8 cellular contexts compared by ENCODE assay signal in the genomic region with DNA sequence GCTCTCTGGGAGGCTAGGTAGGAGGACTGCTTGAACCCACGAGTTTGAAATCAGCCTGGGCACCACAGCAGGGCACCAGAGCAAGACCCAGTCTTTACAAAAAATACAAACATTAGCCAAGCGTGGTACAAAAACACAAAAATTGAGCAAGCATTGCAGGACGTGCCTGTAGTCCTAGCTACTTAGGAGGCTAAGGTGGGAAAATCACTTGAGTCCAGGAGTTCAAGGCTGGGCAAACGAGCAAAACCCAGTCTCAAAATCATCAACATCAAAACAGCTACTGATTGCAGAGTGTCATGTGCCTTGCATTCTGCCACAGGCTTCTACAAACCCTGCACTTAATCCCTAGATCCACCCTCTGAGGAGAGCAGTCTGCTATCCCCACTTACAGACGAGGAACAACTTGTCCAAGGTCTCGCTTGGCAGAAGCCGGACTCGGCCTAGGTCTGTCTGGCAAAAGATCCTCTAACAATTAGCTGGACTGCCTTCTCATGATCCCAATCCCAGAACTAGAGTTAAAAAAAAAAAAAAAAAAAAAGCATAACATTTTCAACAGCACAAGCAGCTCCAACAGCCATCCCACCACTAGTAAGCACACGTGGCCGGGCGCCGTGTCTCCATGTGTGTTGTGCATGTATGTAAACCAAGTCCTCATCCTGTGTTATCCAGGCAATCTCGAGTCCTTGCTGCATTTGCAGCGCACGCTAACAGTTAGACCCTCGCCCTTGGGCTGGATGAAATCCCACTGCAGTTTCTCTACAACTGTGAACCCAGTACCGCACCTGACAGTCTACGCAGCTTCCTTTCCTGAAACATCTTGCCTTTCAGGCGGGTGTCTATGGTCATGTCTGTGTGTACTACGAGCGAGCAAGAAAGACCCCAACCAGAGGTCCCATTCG. TPM values are rescaled to one million over a fixed set of nuclear protein-coding genes. Genes with fewer than 3 reads are reported as not detected.
DNase-seq lines count a peak whose midpoint lies in the region; ATAC-seq and TF ChIP-seq lines count a peak whose summit lies in the region.

No MANE protein-coding gene starts in this region.

- H3K4me3 ChIP-seq in HFF-Myc (replicated peaks; ENCODE audit: low read depth, low read length), result peak overlapping the region; percentile 87
- peak overlapping the region; percentile 83; the same call in 1 of the 2 replicates for H3K4me3 ChIP-seq in WERI-Rb-1 (ENCODE audit: low read depth, low read length)
- peak overlapping the region; percentile 79 to 96 (median 90) for H3K4me3 ChIP-seq in spleen

- peaks cover 37% of the 10 kb centered on the region for H3K4me1 Mint-ChIP-seq in glutamatergic neuron (ENCODE audit: low read depth, unreplicated experiment)

- DNase-seq in HFF-Myc (ENCODE audit: extremely low read depth, low read depth), result no peak
- DNase-seq in WERI-Rb-1, result no peak
- DNase-seq in glutamatergic neuron, result no peak
- peak; percentile 75 for DNase-seq in spleen
- no peak for DNase-seq in GOT3 (lab: John Stamatoyannopoulos, UW)
- DNase-seq in posterior vena cava (ENCODE audit: low spot score), result no peak
- no peak for DNase-seq in NCI-H1105 treated with DMSO at 0.1 percent for 48 hours (lab: John Stamatoyannopoulos, UW)

- H3K27me3 ChIP-seq in WERI-Rb-1 (ENCODE audit: insufficient read depth, low read depth, severe bottlenecking), result no peaks in the 10 kb centered on the region
- H3K27me3 ChIP-seq in spleen (replicated peaks in 1 of 7), result no peaks in the 10 kb centered on the region

- H3K4me1 ChIP-seq in spleen, result peaks cover 56 to 78% (median 73%) of the 10 kb centered on the region in 6 donors

- peak overlapping the region; percentile 59 for H3K27ac Mint-ChIP-seq in glutamatergic neuron (ENCODE audit: unreplicated experiment)

- H3K27me3 Mint-ChIP-seq in glutamatergic neuron (ENCODE audit: unreplicated experiment), result peaks cover 7% of the 10 kb centered on the region

- peak overlapping the region; percentile 94 for H3K4me3 Mint-ChIP-seq in glutamatergic neuron (ENCODE audit: unreplicated experiment)

- ATAC-seq in GM19455 (IDR thresholded peaks at IDR 0.05; ENCODE audit: unreplicated experiment), result no peak

- TF ChIP-seq POLR2A in spleen (IDR thresholded peaks at IDR 0.05), result no peak

- H3K27ac ChIP-seq in WERI-Rb-1 (no peak overlapping the region; the same call in 1 of the 2 replicates), spleen (peak overlapping the region in 7 of 8 donors; percentile 93 to 98 (median 96))

- TF ChIP-seq CTCF in HFF-Myc (IDR thresholded peaks at IDR 0.05; ENCODE audit: low read depth, low read length, missing control alignments), result no peak
- no peak for TF ChIP-seq CTCF in WERI-Rb-1 (IDR thresholded peaks at IDR 0.05; ENCODE audit: low read depth, low read length)
- TF ChIP-seq CTCF in glutamatergic neuron (IDR thresholded peaks at IDR 0.05; ENCODE audit: partially characterized antibody, unreplicated experiment), result no peak
- no peak for TF ChIP-seq CTCF in spleen (IDR thresholded peaks at IDR 0.05 in 8 of 11, conservative IDR thresholded peaks at IDR 0.05 in 3 of 11)

- no peaks in the 10 kb centered on the region for H3K36me3 Mint-ChIP-seq in glutamatergic neuron (ENCODE audit: unreplicated experiment)

- H3K9me3 ChIP-seq in WERI-Rb-1 (ENCODE audit: severe bottlenecking) (no peaks in the 10 kb centered on the region), spleen (no peaks in the 10 kb centered on the region)

- intact Hi-C loops in spleen (cut with DNase I; ENCODE audit: low total_unique reads), result loop anchor here (10.0 kb wide), 1 partner anchor 72 kb away; the partner anchor contains the start of gene SYT5
- intact Hi-C loops in posterior vena cava (cut with DNase I), result no loop called here

- WGBS in spleen, 5 donors, result 19 to 27% (median 23%) methylated on average over 22 of the region's 22 CpGs

- H3K36me3 ChIP-seq in WERI-Rb-1 (peaks cover 46% of the 10 kb centered on the region), spleen (peaks cover 0 to 2% (median 0%) of the 10 kb centered on the region in 6 donors)

- peaks cover 14% of the 10 kb centered on the region for H3K9me3 Mint-ChIP-seq in glutamatergic neuron (ENCODE audit: unreplicated experiment)

RNA-seq across cellular contexts. Expression of gene PPP6R1, which starts 2.0 kb away (rescaled TPM):
- total RNA-seq in glutamatergic neuron (ENCODE audit: unreplicated experiment) (82.3 TPM), spleen (100 to 1,000 TPM; 113 to 150 (median 133) TPM), posterior vena cava (10 to 100 TPM; 40.6 to 46.0 TPM)
- polyA plus RNA-seq in spleen, result 10 to 100 TPM; 49.2 to 90.5 (median 65.1) TPM

RNA-seq across cellular contexts. Expression of gene HSPBP1, which starts 23.1 kb away (rescaled TPM):
- total RNA-seq in glutamatergic neuron (ENCODE audit: unreplicated experiment) (41.5 TPM), spleen (10 to 100 TPM; 14.2 to 26.8 (median 17.6) TPM), posterior vena cava (10 to 100 TPM; 19.8 to 20.1 TPM)
- polyA plus RNA-seq in spleen, result 10 to 100 TPM; 14.2 to 27.0 (median 26.4) TPM

RNA-seq across cellular contexts. Expression of gene BRSK1, which starts 27.0 kb away (rescaled TPM):
- total RNA-seq in glutamatergic neuron (ENCODE audit: unreplicated experiment), result 223 TPM
- 1 to 10 TPM in 5 of 7 donors, under 1 TPM in 2; 0.79 to 2.9 (median 1.7) TPM for total RNA-seq in spleen
- 1 to 10 TPM in 2 of 3 donors, under 1 TPM in 1; 0.70 to 1.5 (median 1.0) TPM for polyA plus RNA-seq in spleen
- total RNA-seq in posterior vena cava, result 1 to 10 TPM; 7.2 to 9.2 TPM

RNA-seq across cellular contexts. Expression of gene TMEM86B, which starts 28.2 kb away (rescaled TPM):
- total RNA-seq in glutamatergic neuron (ENCODE audit: unreplicated experiment), result 7.6 TPM
- 10 to 100 TPM in 3 of 7 donors, 1 to 10 TPM in 4; 7.5 to 11.7 (median 9.6) TPM for total RNA-seq in spleen
- 10 to 100 TPM; 11.8 to 31.5 (median 28.2) TPM for polyA plus RNA-seq in spleen
- 1 to 10 TPM; 1.6 to 1.7 TPM for total RNA-seq in posterior vena cava

RNA-seq across cellular contexts. Expression of gene PTPRH, which starts 47.5 kb away (rescaled TPM):
- total RNA-seq in glutamatergic neuron (ENCODE audit: unreplicated experiment) (7.4 TPM), spleen (10 to 100 TPM; 36.8 to 97.9 (median 53.8) TPM), posterior vena cava (1 to 10 TPM in 1 of 2 donors, under 1 TPM in 1; 0.81 to 1.6 TPM)
- polyA plus RNA-seq in spleen, result 10 to 100 TPM in 2 of 3 donors, 1 to 10 TPM in 1; 6.5 to 31.7 (median 14.9) TPM

Comparison
In these comparisons a context has a peak if more than half of its experiments do, and no peak if none do; other contexts are left out.
1. RNA of gene BRSK1, which starts 27.0 kb away (total RNA-seq): 223 TPM in glutamatergic neuron (single experiment); 7.2 to 9.2 TPM in posterior vena cava and 0.79 to 2.9 TPM in spleen; every median in the first group is over 10 times any median in the second.
2. Peak in every context shown above with its lines, with median percentiles within 50 percentile points of each other: H3K4me3 ChIP-seq.